ENCODE assay signal across 17 cellular contexts in genomic region chrX:16885628-16886027, GRCh38. TPM values are rescaled to one million over a fixed set of nuclear protein-coding genes. Genes with fewer than 3 reads are reported as not detected.
DNase-seq lines count a peak whose midpoint lies in the region; ATAC-seq and TF ChIP-seq lines count a peak whose summit lies in the region.
"Had no signal": no experiment of that assay in that cellular context is flagged by ENCODE, and none has a peak within 500 bp of the region (broad histone marks: within the 10 kb centered on the region; RNA-seq: fewer than 3 reads in every experiment).

No MANE protein-coding gene starts in this region.

- no peak overlapping the region for H2AFZ ChIP-seq in neural progenitor cell (replicated peaks)

- peaks cover 7% of the 10 kb centered on the region for H3F3A ChIP-seq in neural progenitor cell (ENCODE audit: low read depth)

- H3K4me1 ChIP-seq in neural progenitor cell = no peaks in the 10 kb centered on the region
- H3K4me1 ChIP-seq: SJSA1 had no signal

- no peaks in the 10 kb centered on the region for H3K79me2 ChIP-seq in neural progenitor cell (ENCODE audit: low read depth)

- no peak overlapping the region for H3K4me3 Mint-ChIP-seq in stimulated activated memory B cell treated with anti-CD40 and anti-IgM and Interleukin-4, amounts not matched to agents 10 μg/mL and 1 μg/mL and 100 μg/mL, for 72 hours
- no peak overlapping the region for H3K4me3 Mint-ChIP-seq in neural progenitor cell
- H3K4me3 Mint-ChIP-seq in activated T-cell treated with anti-CD3 and anti-CD28 coated beads, Interleukin-2, amount 50 U/mL, for 24 hours = no peak overlapping the region
- H3K4me3 Mint-ChIP-seq: CD4-positive, alpha-beta memory T cell had no signal

- DNase-seq in SIG-M5 treated with dmso at 0.1 percent for 504 hours (lab: John Stamatoyannopoulos, UW; ENCODE audit: unreplicated experiment) (peak; percentile 13), SIG-M5 (lab: John Stamatoyannopoulos, UW) (no peak), NAMALWA (ENCODE audit: low spot score) (peak; percentile 49), RPMI8226 (peak; percentile 83), DMS79 (lab: John Stamatoyannopoulos, UW) (no peak), neural progenitor cell (ENCODE audit: low spot score) (no peak)
- DNase-seq in activated T-cell treated with anti-CD3 and anti-CD28 coated beads, Interleukin-2, amount 50 U/mL, for 24 hours = no peak
- DNase-seq: CD4-positive, alpha-beta memory T cell; H7; MG63; NCI-H1417 treated with DMSO at 0.1 percent for 48 hours; NCI-H2029; NCI-H774; OCI-M1 had no signal

- no peak overlapping the region for H3K4me2 ChIP-seq in neural progenitor cell

- peaks cover 21% of the 10 kb centered on the region for H3K27me3 ChIP-seq in neural progenitor cell
- H3K27me3 ChIP-seq: MG63, SJSA1 had no signal

- no peaks in the 10 kb centered on the region for H3K36me3 ChIP-seq in neural progenitor cell
- H3K36me3 ChIP-seq: MG63, SJSA1 had no signal

- no peak overlapping the region for H3K27ac ChIP-seq in neural progenitor cell
- H3K27ac ChIP-seq: 22Rv1, SJSA1 had no signal

- peak overlapping the region; percentile 58 for H3K27ac Mint-ChIP-seq in stimulated activated memory B cell treated with anti-CD40 and anti-IgM and Interleukin-4, amounts not matched to agents 10 μg/mL and 1 μg/mL and 100 μg/mL, for 72 hours
- H3K27ac Mint-ChIP-seq in neural progenitor cell = no peak overlapping the region
- no peak overlapping the region for H3K27ac Mint-ChIP-seq in activated T-cell treated with anti-CD3 and anti-CD28 coated beads, Interleukin-2, amount 50 U/mL, for 24 hours
- H3K27ac Mint-ChIP-seq: CD4-positive, alpha-beta memory T cell had no signal

- H4K20me1 ChIP-seq in neural progenitor cell (ENCODE audit: low read depth) = no peaks in the 10 kb centered on the region

- H3K27me3 Mint-ChIP-seq in stimulated activated memory B cell treated with anti-CD40 and anti-IgM and Interleukin-4, amounts not matched to agents 10 μg/mL and 1 μg/mL and 100 μg/mL, for 72 hours = no peaks in the 10 kb centered on the region
- peaks cover 3% of the 10 kb centered on the region for H3K27me3 Mint-ChIP-seq in neural progenitor cell (ENCODE audit: insufficient read depth, low read depth)
- peaks cover 70% of the 10 kb centered on the region for H3K27me3 Mint-ChIP-seq in activated T-cell treated with anti-CD3 and anti-CD28 coated beads, Interleukin-2, amount 50 U/mL, for 24 hours
- H3K27me3 Mint-ChIP-seq: CD4-positive, alpha-beta memory T cell had no signal

- no peak for TF ChIP-seq CTCF in neural progenitor cell (IDR thresholded peaks at IDR 0.05)

- ATAC-seq in stimulated activated memory B cell treated with anti-CD40 and anti-IgM and Interleukin-4, amounts not matched to agents 10 μg/mL and 1 μg/mL and 100 μg/mL, for 72 hours = no peak

- no peaks in the 10 kb centered on the region for H3K9me3 ChIP-seq in neural progenitor cell (ENCODE audit: low read depth)
- H3K9me3 ChIP-seq: MG63, SJSA1 had no signal

- H3K4me3 ChIP-seq in neural progenitor cell = no peak overlapping the region
- H3K4me3 ChIP-seq: MG63, SJSA1 had no signal

- no peaks in the 10 kb centered on the region for H3K36me3 Mint-ChIP-seq in stimulated activated memory B cell treated with anti-CD40 and anti-IgM and Interleukin-4, amounts not matched to agents 10 μg/mL and 1 μg/mL and 100 μg/mL, for 72 hours
- H3K36me3 Mint-ChIP-seq in neural progenitor cell = no peaks in the 10 kb centered on the region
- H3K36me3 Mint-ChIP-seq in activated T-cell treated with anti-CD3 and anti-CD28 coated beads, Interleukin-2, amount 50 U/mL, for 24 hours (ENCODE audit: low read depth) = no peaks in the 10 kb centered on the region
- H3K36me3 Mint-ChIP-seq: CD4-positive, alpha-beta memory T cell had no signal

- no peaks in the 10 kb centered on the region for H3K9me3 Mint-ChIP-seq in stimulated activated memory B cell treated with anti-CD40 and anti-IgM and Interleukin-4, amounts not matched to agents 10 μg/mL and 1 μg/mL and 100 μg/mL, for 72 hours
- no peaks in the 10 kb centered on the region for H3K9me3 Mint-ChIP-seq in neural progenitor cell
- no peaks in the 10 kb centered on the region for H3K9me3 Mint-ChIP-seq in activated T-cell treated with anti-CD3 and anti-CD28 coated beads, Interleukin-2, amount 50 U/mL, for 24 hours
- H3K9me3 Mint-ChIP-seq: CD4-positive, alpha-beta memory T cell had no signal

- no peak overlapping the region for H3K9ac ChIP-seq in neural progenitor cell

- peaks cover 17% of the 10 kb centered on the region for H3K4me1 Mint-ChIP-seq in stimulated activated memory B cell treated with anti-CD40 and anti-IgM and Interleukin-4, amounts not matched to agents 10 μg/mL and 1 μg/mL and 100 μg/mL, for 72 hours
- H3K4me1 Mint-ChIP-seq in neural progenitor cell = peaks cover 11% of the 10 kb centered on the region
- H3K4me1 Mint-ChIP-seq in activated T-cell treated with anti-CD3 and anti-CD28 coated beads, Interleukin-2, amount 50 U/mL, for 24 hours (ENCODE audit: low read depth) = peaks cover 20% of the 10 kb centered on the region

RNA-seq across cellular contexts. Expression of gene RBBP7, which starts 15.5 kb away (rescaled TPM):
- 314 and 425 TPM in 2 replicates for total RNA-seq in neural progenitor cell (ENCODE audit: low replicate concordance)

Comparison
In these comparisons a context has a peak if more than half of its experiments do, and no peak if none do; other contexts are left out.
1. DNase-seq: peak in SIG-M5 treated with dmso at 0.1 percent for 504 hours (single experiment), NAMALWA (single experiment) and RPMI8226 (single experiment); none in SIG-M5 (single experiment), DMS79 (single experiment), neural progenitor cell (single experiment) and activated T-cell treated with anti-CD3 and anti-CD28 coated beads, Interleukin-2, amount 50 U/mL, for 24 hours (single experiment).